In the genomic region with DNA sequence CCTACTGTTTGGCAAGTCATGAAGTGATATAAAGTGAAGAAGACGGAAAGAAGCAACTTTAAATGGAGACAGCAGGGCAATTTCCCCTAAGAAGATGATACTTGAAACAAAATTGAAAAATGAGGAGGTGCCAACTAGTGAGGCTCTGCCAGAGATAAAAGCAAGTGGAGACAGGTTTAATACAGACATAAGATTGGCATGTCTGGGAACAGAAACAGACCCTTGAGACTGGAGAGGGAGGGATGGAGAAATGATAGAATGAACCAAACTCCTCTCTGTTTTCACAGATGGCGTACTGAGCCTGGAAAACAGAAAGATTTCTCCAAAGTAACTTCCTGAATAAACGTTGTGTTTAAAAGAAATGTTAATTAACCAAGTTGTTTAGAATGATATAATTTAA, we compare ENCODE assay signal across 6 cellular contexts.
"Had no signal": no experiment of that assay in that cellular context is flagged by ENCODE, and none has a peak within 500 bp of the region (broad histone marks: within the 10 kb centered on the region; RNA-seq: fewer than 3 reads in every experiment).

No MANE protein-coding gene starts in this region.

- H3K4me3 ChIP-seq: GM23248, HAP-1 had no signal

- H3K9me3 ChIP-seq: HAP-1 had no signal

- DNase-seq: GM23248, GOT3, H7, HFFc6, IMR-90 had no signal

- H3K9ac ChIP-seq: GM23248 had no signal

- H3K4me1 ChIP-seq: HAP-1 had no signal

- H3K36me3 ChIP-seq: HAP-1 had no signal

- H3K27ac ChIP-seq: GM23248 had no signal

- H2AFZ ChIP-seq: GM23248 had no signal
